In genomic region chr12:75990189-75990912, GRCh38 we compare ENCODE assay signal across 2 cellular contexts.
TF ChIP-seq lines count a peak whose summit lies in the region.

No MANE protein-coding gene starts in this region.

TF ChIP-seq in IMR-90, 13 proteins besides CTCF, POLR2A, EP300 and RAD21 (continued from another document):
- TF ChIP-seq RFX5 (IDR thresholded peaks at IDR 0.05; ENCODE audit: low read depth, low read length) = no peak
- TF ChIP-seq, protein P1, sequence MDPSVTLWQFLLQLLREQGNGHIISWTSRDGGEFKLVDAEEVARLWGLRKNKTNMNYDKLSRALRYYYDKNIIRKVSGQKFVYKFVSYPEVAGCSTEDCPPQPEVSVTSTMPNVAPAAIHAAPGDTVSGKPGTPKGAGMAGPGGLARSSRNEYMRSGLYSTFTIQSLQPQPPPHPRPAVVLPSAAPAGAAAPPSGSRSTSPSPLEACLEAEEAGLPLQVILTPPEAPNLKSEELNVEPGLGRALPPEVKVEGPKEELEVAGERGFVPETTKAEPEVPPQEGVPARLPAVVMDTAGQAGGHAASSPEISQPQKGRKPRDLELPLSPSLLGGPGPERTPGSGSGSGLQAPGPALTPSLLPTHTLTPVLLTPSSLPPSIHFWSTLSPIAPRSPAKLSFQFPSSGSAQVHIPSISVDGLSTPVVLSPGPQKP (IDR thresholded peaks at IDR 0.05; ENCODE audit: borderline replicate concordance, low read depth, low read length) = no peak
- TF ChIP-seq MXI1 (IDR thresholded peaks at IDR 0.05; ENCODE audit: borderline replicate concordance, low read depth, low read length) = no peak
- TF ChIP-seq NFE2L2 (IDR thresholded peaks at IDR 0.05; ENCODE audit: low read depth, low read length) = no peak
- no peak for TF ChIP-seq BHLHE40 (IDR thresholded peaks at IDR 0.05; ENCODE audit: low read depth, low read length)
- no peak for TF ChIP-seq RCOR1 (IDR thresholded peaks at IDR 0.05; ENCODE audit: insufficient replicate concordance, low read length)
- TF ChIP-seq MAZ (IDR thresholded peaks at IDR 0.05; ENCODE audit: borderline replicate concordance, low read depth, low read length) = no peak
- no peak for TF ChIP-seq CHD1 (IDR thresholded peaks at IDR 0.05; ENCODE audit: low read depth, low read length)
- TF ChIP-seq CEBPB (IDR thresholded peaks at IDR 0.05; ENCODE audit: low read depth, low read length) = no peak
- TF ChIP-seq, protein P2, sequence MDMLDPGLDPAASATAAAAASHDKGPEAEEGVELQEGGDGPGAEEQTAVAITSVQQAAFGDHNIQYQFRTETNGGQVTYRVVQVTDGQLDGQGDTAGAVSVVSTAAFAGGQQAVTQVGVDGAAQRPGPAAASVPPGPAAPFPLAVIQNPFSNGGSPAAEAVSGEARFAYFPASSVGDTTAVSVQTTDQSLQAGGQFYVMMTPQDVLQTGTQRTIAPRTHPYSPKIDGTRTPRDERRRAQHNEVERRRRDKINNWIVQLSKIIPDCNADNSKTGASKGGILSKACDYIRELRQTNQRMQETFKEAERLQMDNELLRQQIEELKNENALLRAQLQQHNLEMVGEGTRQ (IDR thresholded peaks at IDR 0.05; ENCODE audit: low read depth, low read length) = no peak

TF ChIP-seq in GM12891, 5 proteins besides CTCF, POLR2A, EP300 and RAD21 (continued from another document):
- no peak for TF ChIP-seq POU2F2 (IDR thresholded peaks at IDR 0.05; ENCODE audit: low read depth, low read length)
